In the genomic region with DNA sequence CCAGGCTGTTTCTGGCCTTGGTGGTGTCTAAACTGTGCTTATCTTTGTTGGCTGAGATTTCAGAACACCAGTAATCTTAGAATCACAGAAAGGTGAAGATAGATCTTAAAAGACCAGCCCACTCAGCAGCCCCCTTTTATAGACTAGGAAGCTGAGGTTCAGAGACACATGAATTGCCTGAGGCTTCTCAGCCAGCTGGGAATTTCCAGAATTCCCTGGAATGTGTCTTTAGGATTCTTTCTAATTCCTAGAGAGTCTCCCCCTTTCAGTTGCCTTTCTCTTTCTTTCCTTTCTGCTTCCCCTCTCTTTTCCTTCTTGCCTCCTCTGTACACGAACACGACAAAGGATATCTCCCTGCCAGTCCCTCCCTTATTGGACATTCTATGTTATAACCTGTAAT, we compare ENCODE assay signal across 25 cellular contexts. TPM values are rescaled to one million over a fixed set of nuclear protein-coding genes. Genes with fewer than 3 reads are reported as not detected.
"Had no signal": no experiment of that assay in that cellular context is flagged by ENCODE, and none has a peak within 500 bp of the region (broad histone marks: within the 10 kb centered on the region; RNA-seq: fewer than 3 reads in every experiment).

No MANE protein-coding gene starts in this region.

- H3K27ac Mint-ChIP-seq: nephron; stimulated activated memory B cell treated with anti-CD40 and anti-IgM and Interleukin-4, amounts not matched to agents 10 μg/mL and 1 μg/mL and 100 μg/mL, for 72 hours; stimulated activated naive CD8-positive, alpha-beta T cell treated with anti-CD3 and anti-CD28 coated beads, Interleukin-15, Interleukin-2, amounts not matched to agents 100 ng/mL and 50 ng/mL, for 24 hours had no signal

- ATAC-seq: esophagus mucosa; heart left ventricle; left lung; psoas muscle; right lobe of liver; stimulated activated memory B cell treated with anti-CD40 and anti-IgM and Interleukin-4, amounts not matched to agents 10 μg/mL and 1 μg/mL and 100 μg/mL, for 72 hours; upper lobe of right lung had no signal

- H3K4me3 Mint-ChIP-seq: naive B cell; nephron; stimulated activated memory B cell treated with anti-CD40 and anti-IgM and Interleukin-4, amounts not matched to agents 10 μg/mL and 1 μg/mL and 100 μg/mL, for 72 hours; stimulated activated naive CD8-positive, alpha-beta T cell treated with anti-CD3 and anti-CD28 coated beads, Interleukin-15, Interleukin-2, amounts not matched to agents 100 ng/mL and 50 ng/mL, for 24 hours had no signal

- H3K27ac ChIP-seq: dorsolateral prefrontal cortex, heart left ventricle, left lung, psoas muscle, right lobe of liver, tibial artery, upper lobe of right lung, vagina had no signal

- H3K27me3 ChIP-seq: dorsolateral prefrontal cortex, heart left ventricle, left lung, right lobe of liver, tibial artery, upper lobe of right lung, vagina had no signal

- H3K4me1 Mint-ChIP-seq: nephron; stimulated activated memory B cell treated with anti-CD40 and anti-IgM and Interleukin-4, amounts not matched to agents 10 μg/mL and 1 μg/mL and 100 μg/mL, for 72 hours had no signal

- DNase-seq: cortex of kidney; dorsolateral prefrontal cortex; effector CD8-positive, alpha-beta T cell; heart left ventricle; hippocampal formation; kidney glomerular epithelial cell; left lung; mesenchymal stem cell; naive B cell; psoas muscle; retina; right lobe of liver; stimulated activated CD4-positive, alpha-beta T cell treated with anti-CD3 and anti-CD28 coated beads, Interleukin-15, amount 100 ng/mL, for 24 hours; stimulated activated CD4-positive, alpha-beta T cell treated with anti-CD3 and anti-CD28 coated beads, Interleukin-1b, Interleukin-23, amount 100 ng/mL, for 48 hours; stimulated activated CD4-positive, alpha-beta T cell treated with anti-CD3 and anti-CD28 coated beads, Interleukin-4, amount 100 ng/mL, for 24 hours; tibial artery; upper lobe of right lung had no signal

- H3K9me3 ChIP-seq: heart left ventricle, left lung, psoas muscle, right lobe of liver, tibial artery, upper lobe of right lung, vagina had no signal

- H3K4me1 ChIP-seq: heart left ventricle, left lung, psoas muscle, right lobe of liver, tibial artery, upper lobe of right lung, vagina had no signal

- H3K9me3 Mint-ChIP-seq: naive B cell; nephron; stimulated activated memory B cell treated with anti-CD40 and anti-IgM and Interleukin-4, amounts not matched to agents 10 μg/mL and 1 μg/mL and 100 μg/mL, for 72 hours; stimulated activated naive CD8-positive, alpha-beta T cell treated with anti-CD3 and anti-CD28 coated beads, Interleukin-15, Interleukin-2, amounts not matched to agents 100 ng/mL and 50 ng/mL, for 24 hours had no signal

- H3K36me3 Mint-ChIP-seq: naive B cell; stimulated activated memory B cell treated with anti-CD40 and anti-IgM and Interleukin-4, amounts not matched to agents 10 μg/mL and 1 μg/mL and 100 μg/mL, for 72 hours had no signal

RNA-seq across cellular contexts. Expression of gene ANKUB1, which starts 19.5 kb away (rescaled TPM):
- total RNA-seq: esophagus mucosa, fibroblast of lung, glomerular endothelial cell, heart left ventricle, omental fat pad, psoas muscle, right lobe of liver, upper lobe of right lung, vagina had no signal
